ENCODE assay signal across 10 cellular contexts in the genomic region with DNA sequence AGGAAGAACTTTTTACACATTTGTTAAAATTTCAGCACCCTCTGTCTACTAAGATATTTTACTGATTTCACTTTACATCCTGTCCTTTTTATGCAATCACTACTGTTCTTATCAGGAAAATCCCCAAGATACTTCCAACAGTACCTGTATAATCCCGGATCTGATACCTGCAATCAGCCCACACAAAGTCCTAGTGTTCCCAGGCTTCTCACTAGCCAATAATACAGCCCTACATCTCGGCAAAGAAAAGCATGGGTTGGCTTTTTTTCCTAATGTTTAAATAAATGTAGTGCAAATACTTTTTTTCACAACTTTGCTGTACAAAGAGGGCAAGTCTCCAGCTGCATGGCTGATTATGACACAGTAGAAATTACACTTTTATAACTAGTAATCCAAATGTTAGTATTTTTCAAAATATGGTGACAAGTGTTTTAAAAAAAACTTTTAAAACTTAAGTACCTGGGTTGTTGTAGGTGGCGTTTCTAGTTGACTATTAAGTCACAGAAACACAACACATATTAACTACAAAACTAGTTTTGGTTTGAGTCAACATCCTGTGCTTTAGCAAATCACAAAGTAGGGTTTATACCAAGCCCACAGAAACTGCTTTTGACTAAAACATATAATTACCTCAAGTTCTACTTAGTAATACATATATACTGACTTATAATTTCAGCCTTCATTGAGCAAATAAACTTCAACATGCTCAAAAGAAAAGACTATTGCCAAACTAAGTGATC. TPM values are rescaled to one million over a fixed set of nuclear protein-coding genes. Genes with fewer than 3 reads are reported as not detected.
DNase-seq lines count a peak whose midpoint lies in the region; ATAC-seq and TF ChIP-seq lines count a peak whose summit lies in the region.
"Had no signal": no experiment of that assay in that cellular context is flagged by ENCODE, and none has a peak within 500 bp of the region (broad histone marks: within the 10 kb centered on the region; RNA-seq: fewer than 3 reads in every experiment).

No MANE protein-coding gene starts in this region.

- no peak for TF ChIP-seq CTCF in chondrocyte (IDR thresholded peaks at IDR 0.05)
- no peak for TF ChIP-seq CTCF in Caco-2 (IDR thresholded peaks at IDR 0.05; ENCODE audit: insufficient read depth in 1 of 2, low read depth in 1 of 2, low read length in 1 of 2, severe bottlenecking in 1 of 2, unreplicated experiment in 1 of 2)

- ATAC-seq in GM18520 (IDR thresholded peaks at IDR 0.05; ENCODE audit: unreplicated experiment) (peak; percentile 90), GM21447 (IDR thresholded peaks at IDR 0.05; ENCODE audit: unreplicated experiment) (peak; percentile 70), HG03342 (IDR thresholded peaks at IDR 0.05; ENCODE audit: unreplicated experiment) (peak; percentile 88), esophagus mucosa (no peak)

- H3K4me3 Mint-ChIP-seq in chondrocyte (ENCODE audit: unreplicated experiment) (no peak overlapping the region), Caco-2 (ENCODE audit: unreplicated experiment) (no peak overlapping the region)

- intact Hi-C loops in Caco-2 (cut with micrococcal nuclease; ENCODE audit: unreplicated experiment) = loop anchor here (10.0 kb wide), 1 partner anchor 113 kb away; a partner anchor contains a TSS

- no peaks in the 10 kb centered on the region for H3K27me3 ChIP-seq in Caco-2 (replicated peaks; ENCODE audit: control insufficient read depth, insufficient read depth, low read length)

- H3K36me3 Mint-ChIP-seq in chondrocyte (ENCODE audit: low read depth) (peaks cover 21% of the 10 kb centered on the region), Caco-2 (ENCODE audit: insufficient read depth, unreplicated experiment) (peaks cover 94% of the 10 kb centered on the region)

- H3K9me3 Mint-ChIP-seq in chondrocyte (ENCODE audit: low read depth) (no peaks in the 10 kb centered on the region), Caco-2 (ENCODE audit: unreplicated experiment) (no peaks in the 10 kb centered on the region)

- H3K9me3 ChIP-seq in Caco-2 = no peaks in the 10 kb centered on the region

- CTCF ChIA-PET in Caco-2 (lab: Charles Lee) = no interaction called here

- no TSS peak for BruUV-seq in Caco-2 (replicated peaks; lab: Mats Ljungman, UMichigan)

- H3K27ac Mint-ChIP-seq in chondrocyte (ENCODE audit: unreplicated experiment) (no peak overlapping the region), Caco-2 (ENCODE audit: unreplicated experiment) (no peak overlapping the region)

- POLR2A ChIA-PET in Caco-2 (lab: Charles Lee) = no interaction called here

- no peaks in the 10 kb centered on the region for H3K27me3 Mint-ChIP-seq in chondrocyte (ENCODE audit: low read depth)
- no peaks in the 10 kb centered on the region for H3K27me3 Mint-ChIP-seq in Caco-2 (ENCODE audit: insufficient read depth, unreplicated experiment)

- peaks cover 14% of the 10 kb centered on the region for H3K4me1 Mint-ChIP-seq in chondrocyte (ENCODE audit: low read depth)
- peaks cover 35% of the 10 kb centered on the region for H3K4me1 Mint-ChIP-seq in Caco-2 (ENCODE audit: low read depth, unreplicated experiment)

- peaks cover 4% of the 10 kb centered on the region for H3K36me3 ChIP-seq in Caco-2 (ENCODE audit: control insufficient read depth, insufficient read depth, low read length)

- peaks cover 47% of the 10 kb centered on the region for H3K4me1 ChIP-seq in Caco-2

- DNase-seq in kidney tubule cell (ENCODE audit: low spot score) (peak; percentile 37), chondrocyte (ENCODE audit: low spot score) (no peak), Caco-2 (no peak), NCI-H2196 (lab: John Stamatoyannopoulos, UW; ENCODE audit: unreplicated experiment) (no peak)
- DNase-seq: NCI-H1105; stimulated activated CD4-positive, alpha-beta T cell treated with anti-CD3 and anti-CD28 coated beads, Interleukin-12 subunit alpha, Interleukin-12 subunit beta, amount 100 ng/mL, for 4 hours had no signal

- H3K4me3 ChIP-seq in Caco-2 (ENCODE audit: low read depth, low read length) = no peak overlapping the region

RNA-seq across cellular contexts. Expression of a gene that starts 19.5 kb away (rescaled TPM):
- total RNA-seq in chondrocyte (28.5 to 37.4 TPM (median 31.3 TPM) in 3 replicates), Caco-2 (2022) (110 and 120 TPM in 2 replicates), esophagus mucosa (50.0 TPM)

RNA-seq across cellular contexts. Expression of a gene that starts 36.3 kb away (rescaled TPM):
- total RNA-seq in chondrocyte (26.2 to 28.3 TPM (median 26.8 TPM) in 3 replicates), Caco-2 (2022) (96.8 and 101 TPM in 2 replicates), esophagus mucosa (67.0 TPM)
